In genomic region chr9:27787941-27788340, GRCh38 we compare ENCODE assay signal across 1 cellular context.
TF ChIP-seq lines count a peak whose summit lies in the region.

No MANE protein-coding gene starts in this region.

TF ChIP-seq in GM23338, 12 proteins besides CTCF, POLR2A, EP300 and RAD21 (continued from another document):
- TF ChIP-seq EZH2phosphoT487 (IDR thresholded peaks at IDR 0.05; ENCODE audit: unreplicated experiment) (no peak), CREB1 (CRISPR knock-in tag; IDR thresholded peaks at IDR 0.05; ENCODE audit: low read depth) (no peak), NANOG (IDR thresholded peaks at IDR 0.05; ENCODE audit: borderline replicate concordance) (no peak), ZNF114 (CRISPR knock-in tag; IDR thresholded peaks at IDR 0.05) (no peak)
TF ChIP-seq in GM23338: peak in this region for 0.
